ENCODE assay signal across 36 cellular contexts in genomic region chr2:238145046-238145445, GRCh38. TPM values are rescaled to one million over a fixed set of nuclear protein-coding genes. Genes with fewer than 3 reads are reported as not detected.
"Had no signal": no experiment of that assay in that cellular context is flagged by ENCODE, and none has a peak within 500 bp of the region (broad histone marks: within the 10 kb centered on the region; RNA-seq: fewer than 3 reads in every experiment).

No MANE protein-coding gene starts in this region.

- H3K27ac ChIP-seq: adrenal gland, Peyer's patch, WERI-Rb-1 had no signal

- H3K36me3 ChIP-seq: adrenal gland, Peyer's patch, WERI-Rb-1 had no signal

- H3K27me3 Mint-ChIP-seq: activated CD4-positive, alpha-beta memory T cell treated with anti-CD3 and anti-CD28 coated beads, Interleukin-2, amount 10 ng/mL, durations not matched to agents 7 days and 5 days; activated naive CD4-positive, alpha-beta T cell treated with anti-CD3 and anti-CD28 coated beads, Interleukin-2, amount 50 U/mL, for 24 hours; brain had no signal

- H3K4me3 ChIP-seq: adrenal gland, K562, Peyer's patch had no signal

- ATAC-seq: K562, PC-3, Right ventricle myocardium inferior had no signal

- H3K4me3 Mint-ChIP-seq: activated CD4-positive, alpha-beta memory T cell treated with anti-CD3 and anti-CD28 coated beads, Interleukin-2, amount 10 ng/mL, durations not matched to agents 7 days and 5 days; activated naive CD4-positive, alpha-beta T cell treated with anti-CD3 and anti-CD28 coated beads, Interleukin-2, amount 50 U/mL, for 24 hours; brain had no signal

- H3K9me3 Mint-ChIP-seq: activated CD4-positive, alpha-beta memory T cell treated with anti-CD3 and anti-CD28 coated beads, Interleukin-2, amount 10 ng/mL, durations not matched to agents 7 days and 5 days; activated naive CD4-positive, alpha-beta T cell treated with anti-CD3 and anti-CD28 coated beads, Interleukin-2, amount 50 U/mL, for 24 hours; activated T-helper 2 cell treated with anti-CD3 and anti-CD28 coated beads, Interferon-gamma antibody, Interleukin-2, Interleukin-4, amounts not matched to agents 10 μg/mL and 5 μg/mL and 100 μg/mL, durations not matched to agents 14 hours and 24 hours and 36 hours had no signal

- H3K4me1 ChIP-seq: adrenal gland had no signal

- FAIRE-seq: bronchial epithelial cell, K562 had no signal

- H3K27ac Mint-ChIP-seq: activated CD4-positive, alpha-beta memory T cell treated with anti-CD3 and anti-CD28 coated beads, Interleukin-2, amount 10 ng/mL, durations not matched to agents 7 days and 5 days; activated naive CD4-positive, alpha-beta T cell treated with anti-CD3 and anti-CD28 coated beads, Interleukin-2, amount 50 U/mL, for 24 hours; activated T-helper 2 cell treated with anti-CD3 and anti-CD28 coated beads, Interferon-gamma antibody, Interleukin-2, Interleukin-4, amounts not matched to agents 10 μg/mL and 5 μg/mL and 100 μg/mL, durations not matched to agents 14 hours and 24 hours and 36 hours; brain had no signal

- H3K9me3 ChIP-seq: adrenal gland, Peyer's patch had no signal

- H3K27me3 ChIP-seq: adrenal gland, Peyer's patch had no signal

- DNase-seq: activated CD4-positive, alpha-beta memory T cell treated with anti-CD3 and anti-CD28 coated beads, Interleukin-2, amount 10 ng/mL, durations not matched to agents 7 days and 5 days; activated CD4-positive, alpha-beta T cell treated with anti-CD3 and anti-CD28 coated beads for 1 hour; activated CD4-positive, alpha-beta T cell treated with anti-CD3 and anti-CD28 coated beads for 48 hours; activated CD4-positive, CD25-positive, alpha-beta regulatory T cell; activated gamma-delta T cell; activated naive CD4-positive, alpha-beta T cell treated with Interleukin-2 at 50 U/mL for 16 hours; activated T-cell treated with anti-CD3 and anti-CD28 coated beads, Interleukin-2, amount 50 U/mL, for 1 hour; adrenal gland; cerebellar nuclear complex; NCI-H1092 treated with DMSO at 0.1 percent for 48 hours; NCI-H1417; NCI-H146; NCI-H187; NCI-H2081 treated with DMSO at 0.1 percent for 48 hours; NCI-H345; NCI-H526; NCI-H748 treated with DMSO at 0.1 percent for 48 hours; NK-92 treated with Interleukin-12 subunit alpha and Interleukin-12 subunit beta, amount 100 ng/mL, for 24 hours; PC-3; Peyer's patch; RPMI8226; SIG-M5; SW 1271; T-helper 1 cell; T-helper 2 cell; T-helper 9 cell; WERI-Rb-1 had no signal

- H3K36me3 Mint-ChIP-seq: activated naive CD4-positive, alpha-beta T cell treated with anti-CD3 and anti-CD28 coated beads, Interleukin-2, amount 50 U/mL, for 24 hours; brain had no signal

RNA-seq across cellular contexts. Expression of gene KLHL30, which starts 6.6 kb away (rescaled TPM):
- total RNA-seq: activated CD4-positive, alpha-beta memory T cell treated with anti-CD3 and anti-CD28 coated beads, Interleukin-2, amount 10 ng/mL, durations not matched to agents 7 days and 5 days; activated CD8-positive, alpha-beta memory T cell treated with anti-CD3 and anti-CD28 coated beads for 36 hours; activated T-helper 2 cell treated with anti-CD3 and anti-CD28 coated beads, Interferon-gamma antibody, Interleukin-2, Interleukin-4, amounts not matched to agents 10 μg/mL and 5 μg/mL and 100 μg/mL, durations not matched to agents 14 hours and 24 hours and 36 hours; M059J; PC-3; SK-MEL-5 had no signal

RNA-seq across cellular contexts. Expression of gene ERFE, which starts 13.7 kb away (rescaled TPM):
- total RNA-seq: activated CD4-positive, alpha-beta memory T cell treated with anti-CD3 and anti-CD28 coated beads, Interleukin-2, amount 10 ng/mL, durations not matched to agents 7 days and 5 days had no signal

RNA-seq across cellular contexts. Expression of gene ESPNL, which starts 44.9 kb away (rescaled TPM):
- total RNA-seq: M059J, PC-3, Right ventricle myocardium inferior had no signal
